28 cellular contexts compared by ENCODE assay signal in genomic region chr4:48877827-48878535, GRCh38. TPM values are rescaled to one million over a fixed set of nuclear protein-coding genes. Genes with fewer than 3 reads are reported as not detected.
A peak's percentile ranks its signal among the peaks of the same experiment; 100 is the strongest.
DNase-seq lines count a peak whose midpoint lies in the region; ATAC-seq and TF ChIP-seq lines count a peak whose summit lies in the region.
"Had no signal": no experiment of that assay in that cellular context is flagged by ENCODE, and none has a peak within 500 bp of the region (broad histone marks: within the 10 kb centered on the region; RNA-seq: fewer than 3 reads in every experiment).

No MANE protein-coding gene starts in this region.

- TF ChIP-seq CTCF in PC-3 (conservative IDR thresholded peaks at IDR 0.05; ENCODE audit: low read depth, low read length) (no peak), foreskin keratinocyte (conservative IDR thresholded peaks at IDR 0.05) (peak; percentile 34)

- no peaks in the 10 kb centered on the region for H3K36me3 ChIP-seq in PC-3 (ENCODE audit: low read depth, low read length)
- H3K36me3 ChIP-seq: left lung, ovary, spleen, thyroid gland had no signal

- H3K27ac Mint-ChIP-seq in stimulated activated effector memory CD8-positive, alpha-beta T cell treated with anti-CD3 and anti-CD28 coated beads, Interleukin-12 subunit alpha, Interleukin-12 subunit beta, amount 100 ng/mL, for 72 hours: no peak overlapping the region
- H3K27ac Mint-ChIP-seq: activated naive CD4-positive, alpha-beta T cell treated with anti-CD3 and anti-CD28 coated beads, Interleukin-2, amount 50 U/mL, for 72 hours; immature natural killer cell; nephron had no signal

- CTCF ChIA-PET in PC-3 (lab: Charles Lee): no interaction called here

- H3F3A ChIP-seq in PC-3 (ENCODE audit: low read length, unreplicated experiment): no peaks in the 10 kb centered on the region

- H3K4me1 ChIP-seq in PC-3 (ENCODE audit: insufficient read depth, low read length): no peaks in the 10 kb centered on the region
- no peaks in the 10 kb centered on the region for H3K4me1 ChIP-seq in foreskin keratinocyte
- H3K4me1 ChIP-seq: left lung, spleen, thyroid gland had no signal

- no peak overlapping the region for H3K9ac ChIP-seq in PC-3 (ENCODE audit: low read length)
- H3K9ac ChIP-seq: GM23248 had no signal

- H4K20me1 ChIP-seq in PC-3 (ENCODE audit: low read length): no peaks in the 10 kb centered on the region

- no peak overlapping the region for H3K4me3 Mint-ChIP-seq in stimulated activated effector memory CD8-positive, alpha-beta T cell treated with anti-CD3 and anti-CD28 coated beads, Interleukin-12 subunit alpha, Interleukin-12 subunit beta, amount 100 ng/mL, for 72 hours
- H3K4me3 Mint-ChIP-seq: CD4-positive, CD25-positive, alpha-beta regulatory T cell; immature natural killer cell; nephron had no signal

- ATAC-seq in PC-3 (no peak), foreskin keratinocyte (peak; percentile 98)
- ATAC-seq in stimulated activated effector memory CD8-positive, alpha-beta T cell treated with anti-CD3 and anti-CD28 coated beads, Interleukin-12 subunit alpha, Interleukin-12 subunit beta, amount 100 ng/mL, for 72 hours: peak; percentile 19
- ATAC-seq: activated naive CD4-positive, alpha-beta T cell treated with anti-CD3 and anti-CD28 coated beads, Interleukin-2, amount 50 U/mL, for 72 hours; left lung; right cardiac atrium; stimulated activated naive CD8-positive, alpha-beta T cell treated with anti-CD3 and anti-CD28 coated beads, Interleukin-15, Interleukin-2, amounts not matched to agents 100 U/mL and 50 U/mL, for 24 hours had no signal

- H3K4me3 ChIP-seq in PC-3 (ENCODE audit: low read length): no peak overlapping the region
- H3K4me3 ChIP-seq: dorsolateral prefrontal cortex, GM23248, left lung, ovary, spleen, thyroid gland had no signal

- intact Hi-C loops in PC-3 (cut with micrococcal nuclease): no loop called here

- H3K27me3 ChIP-seq in PC-3 (ENCODE audit: low read length) (no peaks in the 10 kb centered on the region), foreskin keratinocyte (no peaks in the 10 kb centered on the region)
- H3K27me3 ChIP-seq: dorsolateral prefrontal cortex, left lung, ovary, spleen, thyroid gland had no signal

- H3K36me3 Mint-ChIP-seq in stimulated activated effector memory CD8-positive, alpha-beta T cell treated with anti-CD3 and anti-CD28 coated beads, Interleukin-12 subunit alpha, Interleukin-12 subunit beta, amount 100 ng/mL, for 72 hours: no peaks in the 10 kb centered on the region
- H3K36me3 Mint-ChIP-seq: CD4-positive, CD25-positive, alpha-beta regulatory T cell had no signal

- H3K4me1 Mint-ChIP-seq in stimulated activated effector memory CD8-positive, alpha-beta T cell treated with anti-CD3 and anti-CD28 coated beads, Interleukin-12 subunit alpha, Interleukin-12 subunit beta, amount 100 ng/mL, for 72 hours: no peaks in the 10 kb centered on the region
- H3K4me1 Mint-ChIP-seq: immature natural killer cell, nephron had no signal

- DNase-seq in DMS 273 (lab: John Stamatoyannopoulos, UW; ENCODE audit: unreplicated experiment) (peak; percentile 13), DMS 273 treated with DMSO at 0.1 percent for 48 hours (lab: John Stamatoyannopoulos, UW) (no peak), PC-3 (peak; percentile 14), foreskin keratinocyte (peak; percentile 72 to 93), NOMO-1 treated with dmso at 0.1 percent for 144 hours (lab: John Stamatoyannopoulos, UW; ENCODE audit: unreplicated experiment) (no peak), cerebellar cortex (ENCODE audit: low spot score) (no peak)
- DNase-seq in stimulated activated effector memory CD8-positive, alpha-beta T cell treated with anti-CD3 and anti-CD28 coated beads, Interleukin-12 subunit alpha, Interleukin-12 subunit beta, amount 100 ng/mL, for 72 hours (ENCODE audit: low spot score in 2 of 2): no peak
- DNase-seq in central memory CD4-positive, alpha-beta T cell: no peak
- DNase-seq: activated CD4-positive, alpha-beta T cell treated with anti-CD3 and anti-CD28 coated beads, Interleukin-2, amount 50 U/mL, for 1 hour; aorta; CD4-positive, CD25-positive, alpha-beta regulatory T cell; GM23248; immature natural killer cell; left lung; NCI-H187; NCI-H748 treated with DMSO at 0.1 percent for 48 hours; ovary; right cardiac atrium; SHP77 treated with DMSO at 0.1 percent for 48 hours; spleen; stimulated activated CD4-positive, alpha-beta T cell treated with anti-CD3 and anti-CD28 coated beads, Interleukin-4, amount 100 ng/mL, for 24 hours; stimulated activated naive CD8-positive, alpha-beta T cell treated with anti-CD3 and anti-CD28 coated beads, Interleukin-15, Interleukin-2, amounts not matched to agents 100 U/mL and 50 U/mL, for 24 hours; T-helper 9 cell; thyroid gland had no signal

- no peak overlapping the region for H3K4me2 ChIP-seq in PC-3 (ENCODE audit: low read length)

- no TSS peak for BruUV-seq in PC-3 (replicated peaks; lab: Mats Ljungman, UMichigan)

- POLR2A ChIA-PET in PC-3 (lab: Charles Lee; ENCODE audit: unreplicated experiment): no interaction called here

- H3K9me2 ChIP-seq in PC-3 (replicated peaks; ENCODE audit: low read length): no peaks in the 10 kb centered on the region

- H2AFZ ChIP-seq in PC-3 (ENCODE audit: low read length): no peak overlapping the region
- H2AFZ ChIP-seq: GM23248 had no signal

- no peaks in the 10 kb centered on the region for H3K9me3 ChIP-seq in PC-3 (ENCODE audit: low read length)
- H3K9me3 ChIP-seq: left lung, ovary, thyroid gland had no signal

- H3K9me3 Mint-ChIP-seq in stimulated activated effector memory CD8-positive, alpha-beta T cell treated with anti-CD3 and anti-CD28 coated beads, Interleukin-12 subunit alpha, Interleukin-12 subunit beta, amount 100 ng/mL, for 72 hours: peaks cover 2% of the 10 kb centered on the region

- H3K79me2 ChIP-seq in PC-3 (ENCODE audit: low read length): no peaks in the 10 kb centered on the region

- H3K27ac ChIP-seq in PC-3 (ENCODE audit: low read length): no peak overlapping the region
- peak overlapping the region; percentile 86 for H3K27ac ChIP-seq in foreskin keratinocyte
- H3K27ac ChIP-seq: 22Rv1, dorsolateral prefrontal cortex, GM23248, left lung, ovary, spleen, thyroid gland had no signal

RNA-seq across cellular contexts. Expression of gene OCIAD2, which starts 28.6 kb away (rescaled TPM):
- total RNA-seq in PC-3 (2014; rRNA removed) (169 and 255 TPM in 2 replicates), foreskin keratinocyte (182 and 231 TPM in 2 replicates)
- 346 and 453 TPM in 2 replicates for polyA plus RNA-seq in foreskin keratinocyte

RNA-seq across cellular contexts. Expression of gene OCIAD1, which starts 47.1 kb away (rescaled TPM):
- 52.6 and 61.0 TPM in 2 replicates for total RNA-seq in PC-3 (2014; rRNA removed)
- total RNA-seq in foreskin keratinocyte: 114 and 119 TPM in 2 replicates
- 103 and 115 TPM in 2 replicates for polyA plus RNA-seq in foreskin keratinocyte

Comparison
In these comparisons a context has a peak if more than half of its experiments do, and no peak if none do; other contexts are left out.
1. DNase-seq: peak in DMS 273 (single experiment), PC-3 (single experiment) and foreskin keratinocyte (2 of 2); none in DMS 273 treated with DMSO at 0.1 percent for 48 hours (single experiment), stimulated activated effector memory CD8-positive, alpha-beta T cell treated with anti-CD3 and anti-CD28 coated beads, Interleukin-12 subunit alpha, Interleukin-12 subunit beta, amount 100 ng/mL, for 72 hours (0 of 2), central memory CD4-positive, alpha-beta T cell (single experiment), NOMO-1 treated with dmso at 0.1 percent for 144 hours (single experiment) and cerebellar cortex (single experiment).